In genomic region chr10:102134416-102134815, GRCh38 we compare ENCODE assay signal across 8 cellular contexts. TPM values are rescaled to one million over a fixed set of nuclear protein-coding genes. Genes with fewer than 3 reads are reported as not detected.
DNase-seq lines count a peak whose midpoint lies in the region; ATAC-seq and TF ChIP-seq lines count a peak whose summit lies in the region.

No MANE protein-coding gene starts in this region.

- peaks cover 68% of the 10 kb centered on the region for H3K79me2 ChIP-seq in DND-41 (ENCODE audit: insufficient read depth, low read length)

- peak overlapping the region; percentile 83 for H3K4me2 ChIP-seq in DND-41 (ENCODE audit: insufficient read depth, low read length)

- peaks cover 43% of the 10 kb centered on the region for H3K4me1 ChIP-seq in DND-41 (ENCODE audit: insufficient read depth, low read length)
- H3K4me1 ChIP-seq in Panc1 (ENCODE audit: control insufficient read depth, insufficient read depth, low read length) = peaks cover 32% of the 10 kb centered on the region
- peaks cover 7% of the 10 kb centered on the region for H3K4me1 ChIP-seq in ovary (ENCODE audit: insufficient read depth)

- H3K27me3 ChIP-seq in DND-41 (ENCODE audit: insufficient read depth, low read length, poor library complexity) (no peaks in the 10 kb centered on the region), Panc1 (ENCODE audit: control insufficient read depth, insufficient read depth, low read length) (no peaks in the 10 kb centered on the region), ovary (no peaks in the 10 kb centered on the region)

- H3K4me3 ChIP-seq in DND-41 (ENCODE audit: low read depth in 1 of 2, low read length in 2 of 2) = peak overlapping the region; percentile 71 to 85; a peak in 3 of 4 replicates
- H3K4me3 ChIP-seq in Panc1 (ENCODE audit: low read depth in 2 of 2, low read length in 2 of 2) = peak overlapping the region; percentile 91 to 99
- no peak overlapping the region for H3K4me3 ChIP-seq in ovary

- peaks cover 58% of the 10 kb centered on the region for H4K20me1 ChIP-seq in DND-41 (ENCODE audit: insufficient read depth, low read length)

- POLR2A ChIA-PET in Panc1 (lab: Charles Lee) = no interaction called here

- intact Hi-C loops in Panc1 (cut with micrococcal nuclease; ENCODE audit: unreplicated experiment) = no loop called here
- intact Hi-C loops in ovary (cut with DNase I) = no loop called here

- no peak for TF ChIP-seq POLR2A in ovary (IDR thresholded peaks at IDR 0.05)

- H3K9me3 ChIP-seq in DND-41 (ENCODE audit: insufficient read depth, low read length, severe bottlenecking) = no peaks in the 10 kb centered on the region
- no peaks in the 10 kb centered on the region for H3K9me3 ChIP-seq in Panc1 (ENCODE audit: control insufficient read depth, insufficient read depth, low read depth, low read length)
- no peaks in the 10 kb centered on the region for H3K9me3 ChIP-seq in ovary

- in situ Hi-C loops in Panc1 (cut with HindIII; ENCODE audit: low pct_unique_long_range_greater_than_20kb, low sequenced_read_pairs) = no loop called here

- TF ChIP-seq EP300 in ovary (IDR thresholded peaks at IDR 0.05) = no peak

- peak overlapping the region; percentile 85 for H3K9ac ChIP-seq in DND-41 (ENCODE audit: low read depth, low read length)

- CTCF ChIA-PET in Panc1 (lab: Charles Lee) = interaction anchor here (0.6 kb wide), 1 partner anchor 11 kb away, joined by 3 read pairs; no protein-coding TSS in a partner anchor

- H3K27ac ChIP-seq in DND-41 (ENCODE audit: low read length) (peak overlapping the region; percentile 87), Panc1 (ENCODE audit: low read length) (peak overlapping the region; percentile 96), epithelial cell of prostate (peak overlapping the region; percentile 94), ovary (peak overlapping the region; percentile 11 to 92)

- no peak for ATAC-seq in DND-41 (ENCODE audit: insufficient read depth, low read depth)
- no peak for ATAC-seq in Panc1
- ATAC-seq in GM21390 (IDR thresholded peaks at IDR 0.05; ENCODE audit: unreplicated experiment) = no peak

- BruUV-seq in Panc1 (replicated peaks; lab: Mats Ljungman, UMichigan) = TSS peak; percentile 88

- 21 to 37% (median 32%) methylated on average over 2 of the region's 2 CpGs for WGBS in ovary, 3 donors

- H3K36me3 ChIP-seq in DND-41 (ENCODE audit: insufficient read depth, low read length) = peaks cover 56% of the 10 kb centered on the region
- peaks cover 19% of the 10 kb centered on the region for H3K36me3 ChIP-seq in Panc1 (ENCODE audit: control insufficient read depth, insufficient read depth, low read length)
- no peaks in the 10 kb centered on the region for H3K36me3 ChIP-seq in ovary

- no peak overlapping the region for H2AFZ ChIP-seq in DND-41 (ENCODE audit: low read depth, low read length)

- DNase-seq in DND-41 = no peak
- DNase-seq in Panc1 (ENCODE audit: low read depth, low spot score) = no peak
- no peak for DNase-seq in epithelial cell of prostate (ENCODE audit: low read depth, low spot score)
- DNase-seq in ovary = no peak
- DNase-seq in NK-92 (lab: John Stamatoyannopoulos, UW; ENCODE audit: unreplicated experiment) = no peak
- no peak for DNase-seq in AG20443 (ENCODE audit: low spot score)
- no peak for DNase-seq in NCI-H1092 (lab: John Stamatoyannopoulos, UW)

- no peak for TF ChIP-seq CTCF in DND-41 (IDR thresholded peaks at IDR 0.05; ENCODE audit: borderline replicate concordance, extremely low read depth, low read length, poor library complexity, severe bottlenecking)
- TF ChIP-seq CTCF in Panc1 (IDR thresholded peaks at IDR 0.05) = no peak
- TF ChIP-seq CTCF in ovary (IDR thresholded peaks at IDR 0.05) = no peak

RNA-seq across cellular contexts. Expression of gene PPRC1, which starts 1.6 kb away (rescaled TPM):
- total RNA-seq in Panc1 (2021; ENCODE audit: unreplicated experiment) = 87.9 TPM
- 58.1 TPM for polyA plus RNA-seq in Panc1 (2012; ENCODE audit: insufficient read length)
- total RNA-seq in ovary = 10 to 100 TPM; 11.8 to 68.7 (median 44.5) TPM
- 10 to 100 TPM; 17.4 to 18.1 TPM for polyA plus RNA-seq in ovary

RNA-seq across cellular contexts. Expression of gene LDB1, which starts 14.2 kb away (rescaled TPM):
- total RNA-seq in Panc1 (2021; ENCODE audit: unreplicated experiment) (87.6 TPM), ovary (100 to 1,000 TPM in 4 of 7 donors, 10 to 100 TPM in 3; 59.0 to 141 (median 113) TPM)
- polyA plus RNA-seq in Panc1 (2012; ENCODE audit: insufficient read length) = 125 TPM
- 10 to 100 TPM; 72.0 to 93.2 TPM for polyA plus RNA-seq in ovary

RNA-seq across cellular contexts. Expression of gene NOLC1, which starts 17.8 kb away (rescaled TPM):
- 182 TPM for total RNA-seq in Panc1 (2021; ENCODE audit: unreplicated experiment)
- 141 TPM for polyA plus RNA-seq in Panc1 (2012; ENCODE audit: insufficient read length)
- total RNA-seq in ovary = 10 to 100 TPM; 32.7 to 68.1 (median 50.2) TPM
- 10 to 100 TPM; 32.0 to 88.8 TPM for polyA plus RNA-seq in ovary
